In genomic region chr2:219662566-219662965, GRCh38 we compare ENCODE assay signal across 23 cellular contexts. TPM values are rescaled to one million over a fixed set of nuclear protein-coding genes. Genes with fewer than 3 reads are reported as not detected.
A peak's percentile ranks its signal among the peaks of the same experiment; 100 is the strongest.
DNase-seq lines count a peak whose midpoint lies in the region; ATAC-seq, FAIRE-seq and TF ChIP-seq lines count a peak whose summit lies in the region.
"Had no signal": no experiment of that assay in that cellular context is flagged by ENCODE, and none has a peak within 500 bp of the region (broad histone marks: within the 10 kb centered on the region; RNA-seq: fewer than 3 reads in every experiment).

No MANE protein-coding gene starts in this region.

- TF ChIP-seq CTCF in HepG2 (CRISPR knock-in tag; IDR thresholded peaks at IDR 0.05) (no peak), right lobe of liver (IDR thresholded peaks at IDR 0.05) (no peak), brain microvascular endothelial cell (IDR thresholded peaks at IDR 0.05; ENCODE audit: low read depth, low read length, missing control alignments) (no peak), natural killer cell (IDR thresholded peaks at IDR 0.05) (no peak)

- no peak overlapping the region for H2AFZ ChIP-seq in HepG2 (ENCODE audit: low read length)

- H3K4me2 ChIP-seq in HepG2 (ENCODE audit: low read depth, low read length): no peak overlapping the region

- H3K79me2 ChIP-seq in HepG2 (ENCODE audit: insufficient read depth, low read length): no peaks in the 10 kb centered on the region

- no peak overlapping the region for H3K9ac ChIP-seq in HepG2 (ENCODE audit: insufficient read depth, low read depth, low read length)

- no peak overlapping the region for H3K4me3 Mint-ChIP-seq in activated T-helper 17 cell treated with anti-CD3 and anti-CD28 coated beads, Interleukin-2, amount 50 U/mL, for 72 hours
- H3K4me3 Mint-ChIP-seq in activated T-helper 2 cell treated with anti-CD3 and anti-CD28 coated beads, Interferon-gamma antibody, Interleukin-2, Interleukin-4, amounts not matched to agents 10 μg/mL and 5 μg/mL and 100 μg/mL, durations not matched to agents 14 hours and 24 hours and 36 hours (ENCODE audit: low read depth): no peak overlapping the region
- H3K4me3 Mint-ChIP-seq in natural killer cell: no peak overlapping the region
- H3K4me3 Mint-ChIP-seq: activated CD4-positive, alpha-beta T cell treated with anti-CD3 and anti-CD28 coated beads, Interleukin-2, amount 10 ng/mL, durations not matched to agents 7 days and 5 days; nephron progenitor cell had no signal

- FAIRE-seq in HepG2 (lab: Jason Lieb, UNC): no peak
- FAIRE-seq: D721Med, islet of Langerhans had no signal

- H3K4me1 ChIP-seq in HepG2 (ENCODE audit: insufficient read depth, low read length) (peaks cover 16% of the 10 kb centered on the region), right lobe of liver (no peaks in the 10 kb centered on the region)
- H3K4me1 ChIP-seq: prostate gland, upper lobe of right lung had no signal

- peaks cover 10% of the 10 kb centered on the region for H3K9me3 Mint-ChIP-seq in activated T-helper 17 cell treated with anti-CD3 and anti-CD28 coated beads, Interleukin-2, amount 50 U/mL, for 72 hours
- H3K9me3 Mint-ChIP-seq in activated T-helper 2 cell treated with anti-CD3 and anti-CD28 coated beads, Interferon-gamma antibody, Interleukin-2, Interleukin-4, amounts not matched to agents 10 μg/mL and 5 μg/mL and 100 μg/mL, durations not matched to agents 14 hours and 24 hours and 36 hours: no peaks in the 10 kb centered on the region
- H3K9me3 Mint-ChIP-seq in natural killer cell: peaks cover 0 to 4% of the 10 kb centered on the region in 2 donors
- H3K9me3 Mint-ChIP-seq: activated CD4-positive, alpha-beta T cell treated with anti-CD3 and anti-CD28 coated beads, Interleukin-2, amount 10 ng/mL, durations not matched to agents 7 days and 5 days had no signal

- no peak overlapping the region for H3K4me3 ChIP-seq in HepG2 (replicated peaks in 1 of 3; ENCODE audit: insufficient read depth in 1 of 3, low read depth in 2 of 3, low read length in 3 of 3)
- no peak overlapping the region for H3K4me3 ChIP-seq in right lobe of liver
- H3K4me3 ChIP-seq in brain microvascular endothelial cell (ENCODE audit: low read depth, low read length): no peak overlapping the region
- H3K4me3 ChIP-seq: prostate gland, skin epidermis, stomach, upper lobe of right lung had no signal

- no peaks in the 10 kb centered on the region for H3K36me3 ChIP-seq in HepG2 (replicated peaks in 1 of 2; ENCODE audit: control insufficient read depth in 1 of 2, insufficient read depth in 2 of 2, low read length in 2 of 2)
- no peaks in the 10 kb centered on the region for H3K36me3 ChIP-seq in right lobe of liver
- no peaks in the 10 kb centered on the region for H3K36me3 ChIP-seq in brain microvascular endothelial cell (replicated peaks)
- H3K36me3 ChIP-seq: prostate gland, stomach, upper lobe of right lung had no signal

- H3K27ac ChIP-seq in HepG2 (ENCODE audit: extremely low read length, insufficient read depth, low read length) (no peak overlapping the region), right lobe of liver (no peak overlapping the region), brain microvascular endothelial cell (peak overlapping the region; percentile 41)
- H3K27ac ChIP-seq: prostate gland, skin epidermis, stomach, upper lobe of right lung had no signal

- no peaks in the 10 kb centered on the region for H3K4me1 Mint-ChIP-seq in activated T-helper 17 cell treated with anti-CD3 and anti-CD28 coated beads, Interleukin-2, amount 50 U/mL, for 72 hours
- H3K4me1 Mint-ChIP-seq in activated T-helper 2 cell treated with anti-CD3 and anti-CD28 coated beads, Interferon-gamma antibody, Interleukin-2, Interleukin-4, amounts not matched to agents 10 μg/mL and 5 μg/mL and 100 μg/mL, durations not matched to agents 14 hours and 24 hours and 36 hours (ENCODE audit: low read depth): no peaks in the 10 kb centered on the region
- H3K4me1 Mint-ChIP-seq in natural killer cell: no peaks in the 10 kb centered on the region
- H3K4me1 Mint-ChIP-seq: activated CD4-positive, alpha-beta T cell treated with anti-CD3 and anti-CD28 coated beads, Interleukin-2, amount 10 ng/mL, durations not matched to agents 7 days and 5 days had no signal

- in situ Hi-C loops in HepG2 (cut with HindIII; ENCODE audit: extremely low pct_ligation_motif_present, low pct_unique_long_range_greater_than_20kb) (no loop called here), brain microvascular endothelial cell (cut with HindIII; ENCODE audit: low pct_ligation_motif_present, low sequenced_read_pairs) (no loop called here)

- H3K27me3 Mint-ChIP-seq in activated T-helper 17 cell treated with anti-CD3 and anti-CD28 coated beads, Interleukin-2, amount 50 U/mL, for 72 hours: peaks cover 45% of the 10 kb centered on the region
- H3K27me3 Mint-ChIP-seq in activated T-helper 2 cell treated with anti-CD3 and anti-CD28 coated beads, Interferon-gamma antibody, Interleukin-2, Interleukin-4, amounts not matched to agents 10 μg/mL and 5 μg/mL and 100 μg/mL, durations not matched to agents 14 hours and 24 hours and 36 hours (ENCODE audit: low read depth): peaks cover 11% of the 10 kb centered on the region
- peaks cover 19 to 20% of the 10 kb centered on the region in 2 donors for H3K27me3 Mint-ChIP-seq in natural killer cell (ENCODE audit: low read depth in 2 of 2)

- ATAC-seq in HepG2 (no peak), right lobe of liver (no peak), natural killer cell (no peak)
- no peak for ATAC-seq in activated T-helper 17 cell treated with anti-CD3 and anti-CD28 coated beads, Interleukin-2, amount 50 U/mL, for 72 hours (replicated peaks)
- ATAC-seq: upper lobe of right lung had no signal

- CTCF ChIA-PET in HepG2 (lab: Yijun Ruan, JAX; ENCODE audit: low intra/inter-chr PET ratio, low total read pairs): no interaction called here

- DNase-seq in HepG2 (ENCODE audit: low spot score) (no peak), right lobe of liver (no peak), brain microvascular endothelial cell (no peak), left kidney (ENCODE audit: low read depth, low spot score) (peak; percentile 33), GM19240 (ENCODE audit: insufficient read length, low spot score) (no peak), natural killer cell (no peak)
- DNase-seq in activated T-helper 2 cell treated with anti-CD3 and anti-CD28 coated beads, Interferon-gamma antibody, Interleukin-2, Interleukin-4, amounts not matched to agents 10 μg/mL and 5 μg/mL and 100 μg/mL, durations not matched to agents 14 hours and 24 hours and 36 hours (ENCODE audit: low spot score): no peak
- DNase-seq: activated CD4-positive, alpha-beta T cell treated with anti-CD3 and anti-CD28 coated beads, Interleukin-2, amount 10 ng/mL, durations not matched to agents 7 days and 5 days; activated naive CD4-positive, alpha-beta T cell; effector memory CD4-positive, alpha-beta T cell; midbrain; NCI-H1417; NCI-H524 treated with DMSO at 0.1 percent for 48 hours; nephron progenitor cell; SHP77; stimulated activated CD4-positive, alpha-beta T cell treated with anti-CD3 and anti-CD28 coated beads, Interleukin-4, amount 100 ng/mL, for 24 hours; stomach; upper lobe of right lung had no signal

- POLR2A ChIA-PET in HepG2 (lab: Yijun Ruan, JAX): no interaction called here

- H4K20me1 ChIP-seq in HepG2 (ENCODE audit: insufficient read depth, low read length): no peaks in the 10 kb centered on the region

- no peak for TF ChIP-seq RAD21 in HepG2 (CRISPR knock-in tag; IDR thresholded peaks at IDR 0.05)

- TF ChIP-seq POLR2A in HepG2 (IDR thresholded peaks at IDR 0.05; ENCODE audit: insufficient read depth in 1 of 2, low read depth in 2 of 2, low read length in 2 of 2): no peak
- TF ChIP-seq POLR2A in right lobe of liver (IDR thresholded peaks at IDR 0.05): no peak

- no peak overlapping the region for H3K27ac Mint-ChIP-seq in activated T-helper 17 cell treated with anti-CD3 and anti-CD28 coated beads, Interleukin-2, amount 50 U/mL, for 72 hours
- no peak overlapping the region for H3K27ac Mint-ChIP-seq in activated T-helper 2 cell treated with anti-CD3 and anti-CD28 coated beads, Interferon-gamma antibody, Interleukin-2, Interleukin-4, amounts not matched to agents 10 μg/mL and 5 μg/mL and 100 μg/mL, durations not matched to agents 14 hours and 24 hours and 36 hours
- no peak overlapping the region for H3K27ac Mint-ChIP-seq in natural killer cell
- H3K27ac Mint-ChIP-seq: activated CD4-positive, alpha-beta T cell treated with anti-CD3 and anti-CD28 coated beads, Interleukin-2, amount 10 ng/mL, durations not matched to agents 7 days and 5 days; nephron progenitor cell had no signal

- no TSS peak for BruUV-seq in HepG2 (replicated peaks; lab: Mats Ljungman, UMichigan)

- no peak for TF ChIP-seq EP300 in HepG2 (IDR thresholded peaks at IDR 0.05; ENCODE audit: low read depth in 2 of 2, low read length in 2 of 2)
- 0 out of 2 replicates have a peak, but pooled peaks have one; percentile 14 for TF ChIP-seq EP300 in HepG2 (CRISPR knock-in tag; IDR thresholded peaks at IDR 0.05; ENCODE audit: borderline replicate concordance)

- H3K27me3 ChIP-seq in HepG2 (ENCODE audit: control insufficient read depth in 1 of 2, insufficient read depth in 2 of 2, low read length in 2 of 2): peaks cover 6 to 7% of the 10 kb centered on the region in 2 experiments; a peak in 4 of 5 replicates
- no peaks in the 10 kb centered on the region for H3K27me3 ChIP-seq in right lobe of liver
- H3K27me3 ChIP-seq in brain microvascular endothelial cell (replicated peaks): no peaks in the 10 kb centered on the region
- H3K27me3 ChIP-seq: upper lobe of right lung had no signal

- H3K9me3 ChIP-seq in HepG2 (ENCODE audit: low read length): peaks cover 24% of the 10 kb centered on the region
- H3K9me3 ChIP-seq in right lobe of liver: no peaks in the 10 kb centered on the region
- H3K9me3 ChIP-seq: prostate gland, upper lobe of right lung had no signal

- intact Hi-C loops in HepG2 (cut with micrococcal nuclease; ENCODE audit: unreplicated experiment) (no loop called here), right lobe of liver (cut with DNase I) (no loop called here), natural killer cell (cut with micrococcal nuclease) (no loop called here)
- intact Hi-C loops in activated T-helper 2 cell treated with anti-CD3 and anti-CD28 coated beads, Interferon-gamma antibody, Interleukin-2, Interleukin-4, amounts not matched to agents 10 μg/mL and 5 μg/mL and 100 μg/mL, durations not matched to agents 14 hours and 24 hours and 36 hours (cut with micrococcal nuclease): no loop called here

- H3K36me3 Mint-ChIP-seq in activated T-helper 17 cell treated with anti-CD3 and anti-CD28 coated beads, Interleukin-2, amount 50 U/mL, for 72 hours (ENCODE audit: low read depth): no peaks in the 10 kb centered on the region
- H3K36me3 Mint-ChIP-seq in activated T-helper 2 cell treated with anti-CD3 and anti-CD28 coated beads, Interferon-gamma antibody, Interleukin-2, Interleukin-4, amounts not matched to agents 10 μg/mL and 5 μg/mL and 100 μg/mL, durations not matched to agents 14 hours and 24 hours and 36 hours (ENCODE audit: low read depth): no peaks in the 10 kb centered on the region
- peaks cover 6% of the 10 kb centered on the region for H3K36me3 Mint-ChIP-seq in natural killer cell

RNA-seq across cellular contexts. Expression of gene SLC4A3, which starts 35.1 kb away (rescaled TPM):
- 0.10 and 0.18 TPM in 2 replicates for total RNA-seq in HepG2 (2016; rRNA removed; fragmentation: Illumina TruSeq; extraction: Trizol)
- not detected in 2 replicates for total RNA-seq in HepG2 (2016; cell fraction: cytosol; rRNA removed; fragmentation: Illumina TruSeq; extraction: Trizol; ENCODE audit: low read depth)
- total RNA-seq in HepG2 (2016; cell fraction: insoluble cytoplasmic fraction; rRNA removed; fragmentation: Illumina TruSeq; extraction: Trizol): 0.13 and 0.22 TPM in 2 replicates
- not detected in 2 replicates for total RNA-seq in HepG2 (2016; cell fraction: membrane; rRNA removed; fragmentation: Illumina TruSeq; extraction: Trizol)
- 0.22 and 0.53 TPM in 2 replicates for total RNA-seq in HepG2 (2016; cell fraction: nucleus; rRNA removed; fragmentation: Illumina TruSeq; extraction: Trizol)
- polyA plus RNA-seq in HepG2 (2011; rRNA removed): 0.95 and 1.2 TPM in 2 replicates
- polyA plus RNA-seq in HepG2 (2011; cell fraction: cytosol; rRNA removed): 0.55 and 0.62 TPM in 2 replicates
- polyA plus RNA-seq in HepG2 (2011; cell fraction: nucleus; rRNA removed): 10.4 and 15.1 TPM in 2 replicates
- 0.32 and 0.75 TPM in 2 replicates for polyA plus RNA-seq in HepG2 (2012)
- 0.05 TPM in 1 of 2 replicates, not detected in the other for polyA plus RNA-seq in HepG2 (2016; cell fraction: cytosol; fragmentation: Illumina TruSeq; extraction: Trizol; ENCODE audit: low read depth)
- 0.17 TPM in 1 of 2 replicates, not detected in the other for polyA plus RNA-seq in HepG2 (2016; cell fraction: insoluble cytoplasmic fraction; fragmentation: Illumina TruSeq; extraction: Trizol; ENCODE audit: low read depth)
- 0.13 TPM in 1 of 2 replicates, not detected in the other for polyA plus RNA-seq in HepG2 (2016; cell fraction: membrane; fragmentation: Illumina TruSeq; extraction: Trizol; ENCODE audit: low read depth)
- 0.52 and 0.57 TPM in 2 replicates for polyA plus RNA-seq in HepG2 (2016; cell fraction: nucleus; fragmentation: Illumina TruSeq; extraction: Trizol; ENCODE audit: insufficient read depth, low read depth)
- 1.2 TPM in 1 of 2 replicates, not detected in the other for polyA minus RNA-seq in HepG2 (2011; rRNA and poly(A)+ RNA removed; ENCODE audit: low replicate concordance)
- 0.70 TPM in 1 of 2 replicates, not detected in the other for polyA minus RNA-seq in HepG2 (2011; cell fraction: cytosol; rRNA and poly(A)+ RNA removed)
- polyA minus RNA-seq in HepG2 (2011; cell fraction: nucleus; rRNA and poly(A)+ RNA removed): 2.1 and 2.6 TPM in 2 replicates
- total RNA-seq in right lobe of liver: under 1 TPM in 5 of 6 experiments, not detected in 1; 0.14 to 0.42 (median 0.27) TPM
- total RNA-seq in activated T-helper 17 cell treated with anti-CD3 and anti-CD28 coated beads, Interleukin-2, amount 50 U/mL, for 72 hours: not detected
- total RNA-seq in activated T-helper 2 cell treated with anti-CD3 and anti-CD28 coated beads, Interferon-gamma antibody, Interleukin-2, Interleukin-4, amounts not matched to agents 10 μg/mL and 5 μg/mL and 100 μg/mL, durations not matched to agents 14 hours and 24 hours and 36 hours: 0.07 and 0.14 TPM in 2 replicates
- under 1 TPM in 2 of 3 donors, not detected in 1; 0.15 to 0.45 TPM for total RNA-seq in natural killer cell
- total RNA-seq: activated CD4-positive, alpha-beta T cell treated with anti-CD3 and anti-CD28 coated beads, Interleukin-2, amount 10 ng/mL, durations not matched to agents 7 days and 5 days had no signal
